ENCODE assay signal across 8 cellular contexts in the genomic region with DNA sequence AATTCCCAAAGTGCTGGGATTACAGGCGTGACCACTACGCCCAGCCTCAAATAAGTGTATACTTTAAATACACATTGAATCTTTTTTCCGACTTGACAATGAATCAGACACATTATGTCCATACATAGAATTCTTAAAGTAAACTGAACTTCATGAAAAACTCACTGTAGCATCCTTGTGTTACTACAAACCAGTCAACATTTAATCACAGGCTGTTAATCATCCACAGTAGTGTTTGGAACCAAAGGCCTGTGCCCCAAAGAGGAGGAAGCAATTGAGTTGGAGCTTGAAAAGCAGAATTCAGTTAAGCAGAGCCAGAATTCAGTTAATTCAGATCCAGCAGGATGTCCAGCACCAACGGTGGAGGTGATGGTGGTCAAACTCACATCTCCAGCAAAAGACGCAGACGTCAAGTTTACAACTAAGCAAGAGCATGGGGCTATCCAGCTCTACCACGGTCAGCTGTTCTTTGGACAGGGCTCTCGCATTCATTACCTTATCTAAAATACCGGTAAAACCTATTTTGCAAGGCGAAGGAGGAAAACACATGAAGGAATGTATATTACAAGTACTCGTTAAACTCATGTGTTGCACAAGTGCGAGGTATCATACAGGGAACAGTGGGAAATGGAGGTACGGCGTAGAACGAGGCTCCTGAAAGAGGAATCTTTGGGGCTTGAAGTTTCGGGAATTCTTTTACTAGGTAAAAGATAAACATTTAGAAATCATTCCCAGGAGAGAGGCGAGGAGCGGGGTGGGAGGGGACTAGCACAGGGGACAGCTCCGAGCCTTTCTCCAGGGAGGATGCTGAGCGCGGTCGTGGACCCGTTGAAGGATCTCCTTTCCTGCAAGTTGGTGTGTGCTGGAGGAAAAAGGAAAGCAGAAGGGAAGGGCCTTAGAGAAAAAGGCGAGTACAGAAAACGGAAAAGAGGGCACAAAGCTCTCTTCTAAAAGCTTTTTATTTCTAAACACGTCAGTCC. TPM values are rescaled to one million over a fixed set of nuclear protein-coding genes. Genes with fewer than 3 reads are reported as not detected.
DNase-seq lines count a peak whose midpoint lies in the region; ATAC-seq and TF ChIP-seq lines count a peak whose summit lies in the region.

No MANE protein-coding gene starts in this region.

- peak overlapping the region; percentile 98 to 100 for H3K27ac ChIP-seq in ascending aorta
- H3K27ac ChIP-seq in skin epidermis: peak overlapping the region; percentile 57 to 100 (median 99)

- no peaks in the 10 kb centered on the region for H3K9me3 Mint-ChIP-seq in immature natural killer cell

- H3K4me3 Mint-ChIP-seq in immature natural killer cell: peak overlapping the region; percentile 87 to 97 (median 97)

- H3K4me3 ChIP-seq in MG63: peak overlapping the region; percentile 82
- H3K4me3 ChIP-seq in ascending aorta: peak overlapping the region; percentile 76 to 89
- H3K4me3 ChIP-seq in skin epidermis: peak overlapping the region; percentile 72 to 96 (median 81)

- DNase-seq in NCI-H2107 treated with DMSO at 0.1 percent for 48 hours (lab: John Stamatoyannopoulos, UW; ENCODE audit: unreplicated experiment) (peak; percentile 14), NCI-H2107 (lab: John Stamatoyannopoulos, UW) (no peak), MG63 (peak; percentile 6), ascending aorta (ENCODE audit: low spot score in 2 of 2) (no peak), immature natural killer cell (peak in 1 of 3 donors; percentile 7), COR-L47 (lab: John Stamatoyannopoulos, UW) (no peak)

- H3K36me3 Mint-ChIP-seq in immature natural killer cell: peaks cover 5 to 16% (median 8%) of the 10 kb centered on the region in 3 donors

- H3K27ac Mint-ChIP-seq in immature natural killer cell: peak overlapping the region; percentile 53 to 97 (median 88)

- H3K36me3 ChIP-seq in MG63 (peaks cover 12% of the 10 kb centered on the region), ascending aorta (peaks cover 3 to 8% of the 10 kb centered on the region in 2 donors)

- peaks cover 5 to 18% (median 13%) of the 10 kb centered on the region in 3 donors for H3K27me3 Mint-ChIP-seq in immature natural killer cell (ENCODE audit: low read depth in 3 of 3)

- H3K27me3 ChIP-seq in MG63 (no peaks in the 10 kb centered on the region), ascending aorta (no peaks in the 10 kb centered on the region)

- no peak for ATAC-seq in GM21737 (IDR thresholded peaks at IDR 0.05; ENCODE audit: unreplicated experiment)

- intact Hi-C loops in ascending aorta (cut with DNase I): loop anchor here (2.0 to 5.0 kb wide), 4 partner anchors 59 to 444 kb away; a partner anchor contains a TSS

- H3K4me1 ChIP-seq in ascending aorta: peaks cover 9 to 18% of the 10 kb centered on the region in 2 donors

- no peaks in the 10 kb centered on the region for H3K9me3 ChIP-seq in MG63
- no peaks in the 10 kb centered on the region for H3K9me3 ChIP-seq in ascending aorta

- no peak for TF ChIP-seq CTCF in ascending aorta (IDR thresholded peaks at IDR 0.05)

- peaks cover 45 to 58% of the 10 kb centered on the region in 2 donors for H3K4me1 Mint-ChIP-seq in immature natural killer cell

RNA-seq across cellular contexts. Expression of a gene that starts 1.0 kb away (rescaled TPM):
- 63.0 and 80.9 TPM in 2 replicates for total RNA-seq in MG63 (2014; rRNA removed; shearing (Covaris generic); ENCODE audit: low replicate concordance)
- 32.1 TPM for total RNA-seq in ascending aorta
- 10 to 100 TPM; 23.8 to 40.9 (median 33.8) TPM for polyA plus RNA-seq in immature natural killer cell

RNA-seq across cellular contexts. Expression of a gene that starts 1.5 kb away (rescaled TPM):
- total RNA-seq in MG63 (2014; rRNA removed; shearing (Covaris generic); ENCODE audit: low replicate concordance): 85.7 and 109 TPM in 2 replicates
- total RNA-seq in ascending aorta: 9.7 TPM
- 10 to 100 TPM; 44.6 to 57.3 (median 48.3) TPM for polyA plus RNA-seq in immature natural killer cell

RNA-seq across cellular contexts. Expression of a gene that starts 59.1 kb away (rescaled TPM):
- total RNA-seq in MG63 (2014; rRNA removed; shearing (Covaris generic); ENCODE audit: low replicate concordance): 13.4 and 16.4 TPM in 2 replicates
- total RNA-seq in ascending aorta: 0.21 TPM
- polyA plus RNA-seq in immature natural killer cell: not detected

Comparison
In these comparisons a context has a peak if more than half of its experiments do, and no peak if none do; other contexts are left out.
1. DNase-seq: peak in NCI-H2107 treated with DMSO at 0.1 percent for 48 hours (single experiment) and MG63 (single experiment); none in NCI-H2107 (single experiment), ascending aorta (0 of 2) and COR-L47 (single experiment).
2. RNA of a gene that starts 59.1 kb away (total RNA-seq): 13.4 to 16.4 TPM in MG63; 0.21 TPM in ascending aorta (single experiment); every median in the first group is over 10 times any median in the second.
3. Peak in every context shown above with its lines, with median percentiles within 50 percentile points of each other: H3K4me3 ChIP-seq.